In genomic region chr12:105226219-105226618, GRCh38 we compare ENCODE assay signal across 8 cellular contexts.
DNase-seq lines count a peak whose midpoint lies in the region; ATAC-seq and TF ChIP-seq lines count a peak whose summit lies in the region.

No MANE protein-coding gene starts in this region.

- TF ChIP-seq CTCF in AG04449 (IDR thresholded peaks at IDR 0.05; ENCODE audit: insufficient read depth, low read length, missing control alignments) (peak; percentile 4), parathyroid adenoma (IDR thresholded peaks at IDR 0.05) (no peak)

- H3K4me3 ChIP-seq in AG04449 (ENCODE audit: low read depth, low read length) (peak overlapping the region; percentile 13; the same call in 1 of the 2 replicates), parathyroid adenoma (ENCODE audit: low read depth, low read length) (peak overlapping the region; percentile 23)

- peak overlapping the region; percentile 39 for H3K4me3 Mint-ChIP-seq in T-helper 2 cell treated with Interferon-gamma antibody and Interleukin-4, amounts not matched to agents 5 μg/mL and 100 μg/mL, for 36 hours

- peak overlapping the region; percentile 29 for H3K27ac Mint-ChIP-seq in T-helper 2 cell treated with Interferon-gamma antibody and Interleukin-4, amounts not matched to agents 5 μg/mL and 100 μg/mL, for 36 hours

- H3K9me3 Mint-ChIP-seq in T-helper 2 cell treated with Interferon-gamma antibody and Interleukin-4, amounts not matched to agents 5 μg/mL and 100 μg/mL, for 36 hours: no peaks in the 10 kb centered on the region

- CTCF ChIA-PET in AG04449 (lab: Yijun Ruan, JAX): interaction anchor here (1.1 to 2.0 kb wide), 3 partner anchors 9 to 164 kb away, joined by 3 to 8 read pairs (median 8); partner anchors contain the start of gene APPL2

- peaks cover 50% of the 10 kb centered on the region for H3K4me1 Mint-ChIP-seq in T-helper 2 cell treated with Interferon-gamma antibody and Interleukin-4, amounts not matched to agents 5 μg/mL and 100 μg/mL, for 36 hours (ENCODE audit: low read depth)

- H3K4me1 ChIP-seq in parathyroid adenoma: peaks cover 17% of the 10 kb centered on the region

- H3K36me3 ChIP-seq in parathyroid adenoma (ENCODE audit: control insufficient read depth, insufficient read depth, low read length): no peaks in the 10 kb centered on the region

- H3K4me2 ChIP-seq in parathyroid adenoma (ENCODE audit: low read length): peak overlapping the region; percentile 72

- H3K9me3 ChIP-seq in parathyroid adenoma (ENCODE audit: control insufficient read depth, low read length): no peaks in the 10 kb centered on the region

- POLR2A ChIA-PET in AG04449 (lab: Yijun Ruan, JAX): interaction anchor here (0.5 to 2.4 kb wide), 4 partner anchors 10 to 1645 kb away, joined by 3 to 8 read pairs (median 4); partner anchors contain the start of gene APPL2

- no peaks in the 10 kb centered on the region for H3K27me3 ChIP-seq in parathyroid adenoma (ENCODE audit: control insufficient read depth, insufficient read depth, low read length)

- no peak overlapping the region for H3K27ac ChIP-seq in parathyroid adenoma

- H3K79me2 ChIP-seq in parathyroid adenoma: peaks cover 37% of the 10 kb centered on the region

- no peak overlapping the region for H3K9ac ChIP-seq in parathyroid adenoma

- H3K36me3 Mint-ChIP-seq in T-helper 2 cell treated with Interferon-gamma antibody and Interleukin-4, amounts not matched to agents 5 μg/mL and 100 μg/mL, for 36 hours (ENCODE audit: low read depth): peaks cover 52% of the 10 kb centered on the region

- DNase-seq in AG04449 (ENCODE audit: low read depth, low spot score) (peak; percentile 86), fibroblast of peridontal ligament (ENCODE audit: extremely low read depth) (peak; percentile 98), LoVo (ENCODE audit: low spot score) (no peak)
- peak; percentile 26 for DNase-seq in T-helper 2 cell treated with Interferon-gamma antibody and Interleukin-4, amounts not matched to agents 5 μg/mL and 100 μg/mL, for 36 hours (ENCODE audit: low spot score)
- no peak for DNase-seq in NK-92 treated with Interleukin-12 subunit alpha and Interleukin-12 subunit beta, amount 100 ng/mL, for 24 hours (lab: John Stamatoyannopoulos, UW)

- no peak overlapping the region for H2AFZ ChIP-seq in parathyroid adenoma

- ATAC-seq in GM21367 (IDR thresholded peaks at IDR 0.05; ENCODE audit: unreplicated experiment) (peak; percentile 71), HG03521 (IDR thresholded peaks at IDR 0.05; ENCODE audit: unreplicated experiment) (no peak)

- H3K27me3 Mint-ChIP-seq in T-helper 2 cell treated with Interferon-gamma antibody and Interleukin-4, amounts not matched to agents 5 μg/mL and 100 μg/mL, for 36 hours (ENCODE audit: low read depth): no peaks in the 10 kb centered on the region

Comparison
In these comparisons a context has a peak if more than half of its experiments do, and no peak if none do; other contexts are left out.
1. DNase-seq: peak in AG04449 (single experiment), T-helper 2 cell treated with Interferon-gamma antibody and Interleukin-4, amounts not matched to agents 5 μg/mL and 100 μg/mL, for 36 hours (single experiment) and fibroblast of peridontal ligament (single experiment); none in NK-92 treated with Interleukin-12 subunit alpha and Interleukin-12 subunit beta, amount 100 ng/mL, for 24 hours (single experiment) and LoVo (single experiment).